ENCODE assay signal across 9 cellular contexts in genomic region chr1:203769505-203770343, GRCh38. TPM values are rescaled to one million over a fixed set of nuclear protein-coding genes. Genes with fewer than 3 reads are reported as not detected.
DNase-seq lines count a peak whose midpoint lies in the region; ATAC-seq and TF ChIP-seq lines count a peak whose summit lies in the region.
"Had no signal": no experiment of that assay in that cellular context is flagged by ENCODE, and none has a peak within 500 bp of the region (broad histone marks: within the 10 kb centered on the region; RNA-seq: fewer than 3 reads in every experiment).

No MANE protein-coding gene starts in this region.

- no peak overlapping the region for H3K27ac ChIP-seq in CD4-positive, alpha-beta memory T cell (ENCODE audit: low read depth, low read length)
- peak overlapping the region in 1 of 2 donors; percentile 27 for H3K27ac ChIP-seq in prostate gland

- H3K4me1 Mint-ChIP-seq in CD4-positive, alpha-beta memory T cell, result peaks cover 22 to 56% (median 36%) of the 10 kb centered on the region in 4 donors
- peaks cover 34% of the 10 kb centered on the region for H3K4me1 Mint-ChIP-seq in activated CD8-positive, alpha-beta T cell treated with anti-CD3 and anti-CD28 coated beads, Interleukin-2, amount 10 ng/mL, durations not matched to agents 7 days and 5 days (ENCODE audit: low read depth)

- POLR2A ChIA-PET in CD4-positive, alpha-beta memory T cell (lab: Charles Lee; ENCODE audit: partially characterized antibody), result interaction anchor here (0.6 to 1.1 kb wide), 3 partner anchors 12 to 45 kb away, joined by 3 to 4 read pairs (median 3); no protein-coding TSS in a partner anchor
- POLR2A ChIA-PET in activated CD8-positive, alpha-beta T cell treated with anti-CD3 and anti-CD28 coated beads, Interleukin-2, amount 10 ng/mL, durations not matched to agents 7 days and 5 days (lab: Charles Lee), result interaction anchor here (0.6 kb wide), 1 partner anchor 67 kb away, joined by 3 read pairs; no protein-coding TSS in a partner anchor

- no peaks in the 10 kb centered on the region for H3K9me3 ChIP-seq in CD4-positive, alpha-beta memory T cell (ENCODE audit: control insufficient read depth in 1 of 2, low read length in 2 of 2)
- H3K9me3 ChIP-seq in prostate gland, result no peaks in the 10 kb centered on the region
- H3K9me3 ChIP-seq: HAP-1 had no signal

- CTCF ChIA-PET in CD4-positive, alpha-beta memory T cell (lab: Charles Lee; ENCODE audit: partially characterized antibody), result no interaction called here
- CTCF ChIA-PET in activated CD8-positive, alpha-beta T cell treated with anti-CD3 and anti-CD28 coated beads, Interleukin-2, amount 10 ng/mL, durations not matched to agents 7 days and 5 days (lab: Charles Lee), result interaction anchor here (0.6 kb wide), 2 partner anchors 697 to 713 kb away, joined by 3 to 4 read pairs; no protein-coding TSS in a partner anchor

- no peaks in the 10 kb centered on the region for H3K9me3 Mint-ChIP-seq in CD4-positive, alpha-beta memory T cell
- no peaks in the 10 kb centered on the region for H3K9me3 Mint-ChIP-seq in activated CD8-positive, alpha-beta T cell treated with anti-CD3 and anti-CD28 coated beads, Interleukin-2, amount 10 ng/mL, durations not matched to agents 7 days and 5 days (ENCODE audit: insufficient read depth)

- peak overlapping the region; percentile 41 to 97 (median 84) for H3K27ac Mint-ChIP-seq in CD4-positive, alpha-beta memory T cell
- peak overlapping the region; percentile 66 for H3K27ac Mint-ChIP-seq in activated CD8-positive, alpha-beta T cell treated with anti-CD3 and anti-CD28 coated beads, Interleukin-2, amount 10 ng/mL, durations not matched to agents 7 days and 5 days

- no peak for TF ChIP-seq POLR2A in prostate gland (IDR thresholded peaks at IDR 0.05)

- H3K27me3 Mint-ChIP-seq in CD4-positive, alpha-beta memory T cell, result no peaks in the 10 kb centered on the region
- no peaks in the 10 kb centered on the region for H3K27me3 Mint-ChIP-seq in activated CD8-positive, alpha-beta T cell treated with anti-CD3 and anti-CD28 coated beads, Interleukin-2, amount 10 ng/mL, durations not matched to agents 7 days and 5 days (ENCODE audit: low read depth)

- no peak for ATAC-seq in activated CD8-positive, alpha-beta T cell treated with anti-CD3 and anti-CD28 coated beads, Interleukin-2, amount 10 ng/mL, durations not matched to agents 7 days and 5 days
- ATAC-seq in Right ventricle myocardium superior (ENCODE audit: poor library complexity) (peak; percentile 93), HG02973 (IDR thresholded peaks at IDR 0.05; ENCODE audit: unreplicated experiment) (no peak)

- H3K36me3 Mint-ChIP-seq in CD4-positive, alpha-beta memory T cell, result peaks cover 45 to 60% of the 10 kb centered on the region in 2 donors
- H3K36me3 Mint-ChIP-seq in activated CD8-positive, alpha-beta T cell treated with anti-CD3 and anti-CD28 coated beads, Interleukin-2, amount 10 ng/mL, durations not matched to agents 7 days and 5 days (ENCODE audit: low read depth), result peaks cover 53% of the 10 kb centered on the region

- H3K4me3 ChIP-seq in CD4-positive, alpha-beta memory T cell (ENCODE audit: low read length in 2 of 2), result no peak overlapping the region
- no peak overlapping the region for H3K4me3 ChIP-seq in prostate gland
- H3K4me3 ChIP-seq: HAP-1 had no signal

- intact Hi-C loops in CD4-positive, alpha-beta memory T cell (cut with micrococcal nuclease), result loop anchor here (5.0 to 10.0 kb wide), 3 partner anchors 52 to 442 kb away; no protein-coding TSS in a partner anchor
- intact Hi-C loops in Right ventricle myocardium superior (cut with DNase I) (loop anchor here (10.0 kb wide), 1 partner anchor 265 kb away; no protein-coding TSS in a partner anchor), prostate gland (cut with DNase I) (no loop called here)

- WGBS in prostate gland, result 30% methylated on average over 15 of the region's 15 CpGs

- H3K27me3 ChIP-seq in CD4-positive, alpha-beta memory T cell (ENCODE audit: insufficient read depth, low read length), result no peaks in the 10 kb centered on the region
- H3K27me3 ChIP-seq in prostate gland (replicated peaks; ENCODE audit: insufficient read depth), result no peaks in the 10 kb centered on the region

- peaks cover 35% of the 10 kb centered on the region for H3K36me3 ChIP-seq in CD4-positive, alpha-beta memory T cell (ENCODE audit: insufficient read depth, low read length)
- no peaks in the 10 kb centered on the region for H3K36me3 ChIP-seq in prostate gland
- H3K36me3 ChIP-seq: HAP-1 had no signal

- peaks cover 26% of the 10 kb centered on the region for H3K4me1 ChIP-seq in CD4-positive, alpha-beta memory T cell (ENCODE audit: insufficient read depth, low read length)
- H3K4me1 ChIP-seq in prostate gland (replicated peaks), result no peaks in the 10 kb centered on the region

- DNase-seq in CD4-positive, alpha-beta memory T cell, result no peak
- DNase-seq in MV-4-11 (lab: John Stamatoyannopoulos, UW), result peak; percentile 98
- DNase-seq in activated CD8-positive, alpha-beta T cell treated with anti-CD3 and anti-CD28 coated beads, Interleukin-2, amount 10 ng/mL, durations not matched to agents 7 days and 5 days, result no peak
- DNase-seq in Right ventricle myocardium superior, result peak; percentile 82
- peak; percentile 78 for DNase-seq in prostate gland (ENCODE audit: low spot score)
- no peak for DNase-seq in activated gamma-delta T cell treated with Interleukin-2 at 50 U/mL for 16 hours
- no peak for DNase-seq in activated T-cell treated with anti-CD3 and anti-CD28 coated beads, Interleukin-2, amount 50 U/mL, for 1 hour

- no peak for TF ChIP-seq CTCF in prostate gland (IDR thresholded peaks at IDR 0.05)

- H3K4me3 Mint-ChIP-seq in CD4-positive, alpha-beta memory T cell, result peak overlapping the region in 6 of 8 donors; percentile 40 to 62 (median 47)
- no peak overlapping the region for H3K4me3 Mint-ChIP-seq in activated CD8-positive, alpha-beta T cell treated with anti-CD3 and anti-CD28 coated beads, Interleukin-2, amount 10 ng/mL, durations not matched to agents 7 days and 5 days

RNA-seq across cellular contexts. Expression of gene LAX1, which starts 4.7 kb away (rescaled TPM):
- total RNA-seq in CD4-positive, alpha-beta memory T cell, result 10 to 100 TPM; 39.5 to 41.2 TPM
- polyA plus RNA-seq in CD4-positive, alpha-beta memory T cell, result 10 to 100 TPM in 1 of 2 donors, 1 to 10 TPM in 1; 5.5 to 36.7 TPM
- total RNA-seq in activated CD8-positive, alpha-beta T cell treated with anti-CD3 and anti-CD28 coated beads, Interleukin-2, amount 10 ng/mL, durations not matched to agents 7 days and 5 days, result 10 to 100 TPM; 14.5 to 15.5 TPM
- 0.24 TPM for total RNA-seq in Right ventricle myocardium superior
- under 1 TPM; 0.05 to 0.40 TPM for total RNA-seq in prostate gland

RNA-seq across cellular contexts. Expression of gene ZBED6, which starts 25.7 kb away (rescaled TPM):
- 10 to 100 TPM; 26.5 to 29.3 TPM for total RNA-seq in CD4-positive, alpha-beta memory T cell
- polyA plus RNA-seq in CD4-positive, alpha-beta memory T cell, result under 1 TPM; 0.29 to 0.40 TPM
- 10 to 100 TPM; 16.3 to 18.4 TPM for total RNA-seq in activated CD8-positive, alpha-beta T cell treated with anti-CD3 and anti-CD28 coated beads, Interleukin-2, amount 10 ng/mL, durations not matched to agents 7 days and 5 days
- total RNA-seq in Right ventricle myocardium superior (12.3 TPM), prostate gland (10 to 100 TPM in 1 of 2 donors, 1 to 10 TPM in 1; 5.8 to 27.6 TPM)

RNA-seq across cellular contexts. Expression of gene ZC3H11A, which starts 25.7 kb away (rescaled TPM):
- 100 to 1,000 TPM; 132 to 141 TPM for total RNA-seq in CD4-positive, alpha-beta memory T cell
- polyA plus RNA-seq in CD4-positive, alpha-beta memory T cell, result 10 to 100 TPM; 50.9 to 55.0 TPM
- total RNA-seq in activated CD8-positive, alpha-beta T cell treated with anti-CD3 and anti-CD28 coated beads, Interleukin-2, amount 10 ng/mL, durations not matched to agents 7 days and 5 days, result 10 to 100 TPM; 79.0 to 84.0 TPM
- total RNA-seq in Right ventricle myocardium superior (49.2 TPM), prostate gland (100 to 1,000 TPM in 1 of 2 donors, 10 to 100 TPM in 1; 88.3 to 111 TPM)

Comparison
In these comparisons a context has a peak if more than half of its experiments do, and no peak if none do; other contexts are left out.
1. DNase-seq: peak in MV-4-11 (single experiment), Right ventricle myocardium superior (single experiment) and prostate gland (single experiment); none in CD4-positive, alpha-beta memory T cell (0 of 5), activated CD8-positive, alpha-beta T cell treated with anti-CD3 and anti-CD28 coated beads, Interleukin-2, amount 10 ng/mL, durations not matched to agents 7 days and 5 days (single experiment), activated gamma-delta T cell treated with Interleukin-2 at 50 U/mL for 16 hours (single experiment) and activated T-cell treated with anti-CD3 and anti-CD28 coated beads, Interleukin-2, amount 50 U/mL, for 1 hour (single experiment).
2. RNA of gene LAX1, which starts 4.7 kb away (total RNA-seq): 39.5 to 41.2 TPM in CD4-positive, alpha-beta memory T cell and 14.5 to 15.5 TPM in activated CD8-positive, alpha-beta T cell treated with anti-CD3 and anti-CD28 coated beads, Interleukin-2, amount 10 ng/mL, durations not matched to agents 7 days and 5 days; 0.05 to 0.40 TPM in prostate gland and 0.24 TPM in Right ventricle myocardium superior (single experiment); every median in the first group is over 10 times any median in the second.